7 cellular contexts compared by ENCODE assay signal in the genomic region with DNA sequence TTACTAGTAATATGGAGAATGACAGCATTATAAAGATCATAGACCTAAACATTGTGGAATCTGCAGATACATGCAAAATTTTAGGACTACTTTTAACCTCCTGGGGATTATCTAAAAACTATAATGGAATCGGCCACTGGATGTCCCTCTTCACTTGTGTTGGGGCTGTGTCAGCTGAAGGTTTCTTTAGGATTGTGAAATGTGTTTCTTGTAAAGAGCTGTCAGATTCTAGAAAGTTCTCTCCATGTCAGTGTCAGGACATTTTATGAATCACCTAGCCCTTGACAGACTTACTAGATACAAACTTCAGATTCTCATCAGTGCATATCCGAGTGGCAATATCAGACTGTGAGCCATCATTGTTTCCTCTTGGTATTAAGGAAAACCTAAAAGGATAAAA.
A peak's percentile ranks its signal among the peaks of the same experiment; 100 is the strongest.
DNase-seq lines count a peak whose midpoint lies in the region; ATAC-seq, FAIRE-seq and TF ChIP-seq lines count a peak whose summit lies in the region.

No MANE protein-coding gene starts in this region.

- no peak overlapping the region for H3K23ac ChIP-seq in H1 (ENCODE audit: insufficient read length)

- H3K27ac ChIP-seq in H1 (ENCODE audit: low read depth, low read length): no peak overlapping the region
- no peak overlapping the region for H3K27ac ChIP-seq in pancreas
- H3K27ac ChIP-seq in tibial artery: no peak overlapping the region

- TF ChIP-seq CTCF in H1 (IDR thresholded peaks at IDR 0.05; ENCODE audit: control extremely low read depth in 1 of 3, insufficient read depth in 1 of 3, low read depth in 1 of 3, low read length in 3 of 3) (peak in 2 of 3 experiments; percentile 50 to 62; a peak in 3 of 4 replicates), pancreas (IDR thresholded peaks at IDR 0.05) (peak in 2 of 4 donors; percentile 13 to 15), tibial artery (IDR thresholded peaks at IDR 0.05) (peak in 1 of 2 experiments; percentile 19)

- H2BK15ac ChIP-seq in H1 (ENCODE audit: low read length): no peak overlapping the region

- no peaks in the 10 kb centered on the region for H3K27me3 ChIP-seq in H7 (ENCODE audit: control insufficient read depth, insufficient read depth, low read length)
- H3K27me3 ChIP-seq in H1 (replicated peaks in 1 of 4; ENCODE audit: control insufficient read depth in 3 of 4, extremely low read depth in 1 of 4, insufficient read depth in 3 of 4, low read length in 3 of 4): no peaks in the 10 kb centered on the region
- H3K27me3 ChIP-seq in pancreas: no peaks in the 10 kb centered on the region
- H3K27me3 ChIP-seq in tibial artery: no peaks in the 10 kb centered on the region

- H4K5ac ChIP-seq in H1 (ENCODE audit: insufficient read length, low read depth, low read length): no peak overlapping the region

- no peaks in the 10 kb centered on the region for H3K79me2 ChIP-seq in H1 (ENCODE audit: control insufficient read depth in 1 of 2, insufficient read depth in 2 of 2, low read length in 2 of 2)

- peak; percentile 55 to 92 (median 85) for ATAC-seq in pancreas

- DNase-seq in H7 (peak; percentile 27), NCI-H2227 treated with DMSO at 0.1 percent for 48 hours (lab: John Stamatoyannopoulos, UW) (peak; percentile 11), H1 (ENCODE audit: low read depth in 1 of 2, low spot score in 2 of 2) (no peak), pancreas (no peak), tibial artery (no peak), SW 1271 (lab: John Stamatoyannopoulos, UW) (no peak)
- no peak for DNase-seq in activated CD4-positive, alpha-beta T cell treated with anti-CD3 and anti-CD28 coated beads, Interleukin-2, amount 50 U/mL, for 4 hours

- no peak overlapping the region for H3K4ac ChIP-seq in H1 (replicated peaks; ENCODE audit: insufficient read length, low read depth, low read length)

- H3K4me3 ChIP-seq in H7 (ENCODE audit: insufficient read depth, low read depth, low read length) (no peak overlapping the region), H1 (ENCODE audit: extremely low read depth in 1 of 4, insufficient read depth in 2 of 4, low read depth in 3 of 4, low read length in 4 of 4) (no peak overlapping the region), pancreas (no peak overlapping the region), tibial artery (no peak overlapping the region)

- H3K56ac ChIP-seq in H1 (replicated peaks; ENCODE audit: insufficient read length, low read depth, low read length): no peak overlapping the region

- FAIRE-seq in H1 (lab: Jason Lieb, UNC): peak; percentile 85
- FAIRE-seq in pancreas (lab: Jason Lieb, UNC): no peak

- no peaks in the 10 kb centered on the region for H3K23me2 ChIP-seq in H1 (ENCODE audit: low read depth, low read length)

- H3K4me2 ChIP-seq in H1 (ENCODE audit: insufficient read depth in 1 of 2, low read depth in 2 of 2, low read length in 2 of 2): no peak overlapping the region

- POLR2A ChIA-PET in H1 (lab: Charles Lee; ENCODE audit: partially characterized antibody): no interaction called here

- H4K8ac ChIP-seq in H1 (ENCODE audit: extremely low read depth, insufficient read depth, low read length): no peak overlapping the region

- H3K9me3 ChIP-seq in H1 (ENCODE audit: insufficient read depth in 2 of 2, low read depth in 1 of 2, low read length in 1 of 2) (no peaks in the 10 kb centered on the region), pancreas (no peaks in the 10 kb centered on the region), tibial artery (no peaks in the 10 kb centered on the region)

- no peaks in the 10 kb centered on the region for H3K4me1 ChIP-seq in H1 (replicated peaks in 1 of 4; ENCODE audit: control insufficient read depth in 3 of 4, insufficient read depth in 4 of 4, low read length in 3 of 4)
- no peaks in the 10 kb centered on the region for H3K4me1 ChIP-seq in pancreas
- no peaks in the 10 kb centered on the region for H3K4me1 ChIP-seq in tibial artery

- intact Hi-C loops in pancreas (cut with DNase I): no loop called here
- intact Hi-C loops in tibial artery (cut with DNase I; ENCODE audit: low total_unique reads): no loop called here

- no peak overlapping the region for H3K18ac ChIP-seq in H1 (ENCODE audit: extremely low read depth, low read length)

- no peak overlapping the region for H3K14ac ChIP-seq in H1 (ENCODE audit: insufficient read length)

- no peak overlapping the region for H2BK120ac ChIP-seq in H1 (replicated peaks; ENCODE audit: low read depth, low read length)

- no peak overlapping the region for H2BK12ac ChIP-seq in H1 (ENCODE audit: low read depth, low read length)

- CTCF ChIA-PET in H1 (lab: Charles Lee; ENCODE audit: partially characterized antibody): interaction anchor here (0.6 to 3.2 kb wide), 19 partner anchors 8 to 1906 kb away, joined by 3 to 18 read pairs (median 3); no protein-coding TSS in a partner anchor

- no peak overlapping the region for H2AFZ ChIP-seq in H1 (ENCODE audit: low read length)

- no peak overlapping the region for H3K9ac ChIP-seq in H1 (replicated peaks in 1 of 4; ENCODE audit: extremely low read depth in 1 of 4, low read depth in 3 of 4, low read length in 3 of 4)

- TF ChIP-seq RAD21 in H1 (IDR thresholded peaks at IDR 0.05 in 1 of 2, conservative IDR thresholded peaks at IDR 0.05 in 1 of 2; ENCODE audit: low read depth in 2 of 2, low read length in 2 of 2): peak; percentile 90 to 91

- H2BK20ac ChIP-seq in H1 (ENCODE audit: low read length): no peak overlapping the region

- H3K36me3 ChIP-seq in H7 (replicated peaks; ENCODE audit: control insufficient read depth, insufficient read depth, low read length) (no peaks in the 10 kb centered on the region), H1 (ENCODE audit: control insufficient read depth in 2 of 4, insufficient read depth in 4 of 4, low read length in 3 of 4) (peaks cover 0 to 9% (median 0%) of the 10 kb centered on the region in 4 experiments; a peak in 2 of 8 replicates), pancreas (no peaks in the 10 kb centered on the region), tibial artery (peaks cover 4 to 16% (median 7%) of the 10 kb centered on the region in 3 donors)

- no peak for TF ChIP-seq POLR2A in H1 (IDR thresholded peaks at IDR 0.05; ENCODE audit: control extremely low read depth in 1 of 2, low read depth in 2 of 2, low read length in 2 of 2)

- no peak for TF ChIP-seq EP300 in H1 (IDR thresholded peaks at IDR 0.05; ENCODE audit: borderline replicate concordance in 1 of 2, low read depth in 2 of 2, low read length in 2 of 2)

- H4K91ac ChIP-seq in H1 (replicated peaks; ENCODE audit: insufficient read length, low read length): no peak overlapping the region

- no peaks in the 10 kb centered on the region for H4K20me1 ChIP-seq in H1 (replicated peaks in 1 of 2; ENCODE audit: control insufficient read depth in 1 of 2, insufficient read depth in 2 of 2, low read length in 2 of 2)

- H2BK5ac ChIP-seq in H1 (ENCODE audit: low read depth, low read length): no peak overlapping the region

- no peaks in the 10 kb centered on the region for H3K79me1 ChIP-seq in H1 (ENCODE audit: low read depth, low read length)

- 85% methylated on average over 2 of the region's 2 CpGs; no CpG with 5 or more reads in 1 of the 2 experiments for WGBS in H1 (ENCODE audit: extremely low coverage in 1 of 2, insufficient coverage in 1 of 2, insufficient read length in 1 of 2, insufficient replicate concordance in 2 of 2, low coverage in 1 of 2, low lambda C conversion rate in 2 of 2, missing lambda C conversion rate in 1 of 2), 2 experiments
- WGBS in pancreas, 2 donors: 21 to 31% methylated on average over 2 of the region's 2 CpGs

- no peak overlapping the region for H2AK5ac ChIP-seq in H1 (ENCODE audit: low read depth, low read length)

TF ChIP-seq in H1, 55 proteins besides CTCF, POLR2A, EP300 and RAD21:
- TF ChIP-seq CEBPB (IDR thresholded peaks at IDR 0.05; ENCODE audit: low read depth, low read length): peak; percentile 94
- no peak for TF ChIP-seq CREB1 (IDR thresholded peaks at IDR 0.05)

Comparison
In these comparisons a context has a peak if more than half of its experiments do, and no peak if none do; other contexts are left out.
1. DNase-seq: peak in H7 (single experiment) and NCI-H2227 treated with DMSO at 0.1 percent for 48 hours (single experiment); none in H1 (0 of 2), pancreas (0 of 6), activated CD4-positive, alpha-beta T cell treated with anti-CD3 and anti-CD28 coated beads, Interleukin-2, amount 50 U/mL, for 4 hours (0 of 2), tibial artery (0 of 2) and SW 1271 (0 of 2).